Comparison of ENCODE assay signal across 18 cellular contexts in genomic region chrX:78456909-78457308, GRCh38.
DNase-seq lines count a peak whose midpoint lies in the region; ATAC-seq, FAIRE-seq and TF ChIP-seq lines count a peak whose summit lies in the region.
"Had no signal": no experiment of that assay in that cellular context is flagged by ENCODE, and none has a peak within 500 bp of the region (broad histone marks: within the 10 kb centered on the region; RNA-seq: fewer than 3 reads in every experiment).

No MANE protein-coding gene starts in this region.

- POLR2A ChIA-PET in OCI-LY7 (lab: Charles Lee) = no interaction called here
- POLR2A ChIA-PET in GM12878 (lab: Charles Lee) = no interaction called here

- intact Hi-C loops in OCI-LY7 (cut with micrococcal nuclease; ENCODE audit: unreplicated experiment) = no loop called here
- intact Hi-C loops in GM12878 (cut with micrococcal nuclease; ENCODE audit: unreplicated experiment) = no loop called here

- DNase-seq in GM12891 (ENCODE audit: insufficient read length, low spot score) (no peak), OCI-LY7 (ENCODE audit: low spot score) (peak; percentile 1), GM12878 (ENCODE audit: low read depth, low spot score) (no peak), NOMO-1 treated with DMSO at 0.1 percent for 48 hours (lab: John Stamatoyannopoulos, UW; ENCODE audit: unreplicated experiment) (no peak)
- DNase-seq: Caco-2; CD4-positive, CD25-positive, alpha-beta regulatory T cell; CD8-positive, alpha-beta T cell; DMS153; DND-41; H9 had no signal

- H3K79me2 ChIP-seq in OCI-LY7 (ENCODE audit: insufficient read depth, low read depth, low read length) (no peaks in the 10 kb centered on the region), GM12878 (ENCODE audit: control insufficient read depth, insufficient read depth, low read length) (no peaks in the 10 kb centered on the region)

- no peak overlapping the region for H2AFZ ChIP-seq in OCI-LY7 (ENCODE audit: low read length)
- no peak overlapping the region for H2AFZ ChIP-seq in GM12878 (ENCODE audit: control insufficient read depth, low read depth, low read length)
- H2AFZ ChIP-seq: GM23338 had no signal

- H4K20me1 ChIP-seq in OCI-LY7 (ENCODE audit: insufficient read depth, low read length) (no peaks in the 10 kb centered on the region), GM12878 (ENCODE audit: control insufficient read depth, insufficient read depth) (no peaks in the 10 kb centered on the region)
- H4K20me1 ChIP-seq: BLaER1 had no signal

- H3K4me3 ChIP-seq in OCI-LY7 (ENCODE audit: low read depth, low read length, poor library complexity, severe bottlenecking) (no peak overlapping the region), GM12878 (no peak overlapping the region), gastroesophageal sphincter (no peak overlapping the region)
- H3K4me3 ChIP-seq: BLaER1, GM23338 had no signal

- in situ Hi-C loops in GM12878 (cut with MboI) = no loop called here

- H3K9ac ChIP-seq in GM12878 (ENCODE audit: control insufficient read depth, insufficient read depth, low read length) = no peak overlapping the region
- H3K9ac ChIP-seq: BLaER1 had no signal

- H3K4me2 ChIP-seq in OCI-LY7 (ENCODE audit: low read length) = no peak overlapping the region
- H3K4me2 ChIP-seq in GM12878 (ENCODE audit: control insufficient read depth, insufficient read depth) = no peak overlapping the region
- H3K4me2 ChIP-seq: BLaER1, GM23338 had no signal

- no peaks in the 10 kb centered on the region for H3K27me3 ChIP-seq in GM12878 (replicated peaks in 1 of 2; ENCODE audit: control insufficient read depth in 2 of 2, insufficient read depth in 2 of 2, low read length in 1 of 2)
- no peaks in the 10 kb centered on the region for H3K27me3 ChIP-seq in gastroesophageal sphincter

- H3K27ac ChIP-seq in OCI-LY7 (ENCODE audit: low read depth, low read length, poor library complexity, severe bottlenecking) (no peak overlapping the region), GM12878 (ENCODE audit: control insufficient read depth, insufficient read depth) (no peak overlapping the region), gastroesophageal sphincter (no peak overlapping the region)
- H3K27ac ChIP-seq: BLaER1, C4-2B had no signal

- no TSS peak for BruUV-seq in OCI-LY7 (replicated peaks; lab: Mats Ljungman, UMichigan)
- BruUV-seq in GM12878 (replicated peaks; lab: Mats Ljungman, UMichigan) = no TSS peak

- H3K9me2 ChIP-seq in OCI-LY7 (ENCODE audit: insufficient read depth, low read length) = no peaks in the 10 kb centered on the region

- FAIRE-seq in GM12891 (lab: Jason Lieb, UNC) (peak; percentile 75), GM12878 (lab: Jason Lieb, UNC) (no peak)
- FAIRE-seq: G401.6 had no signal

- H3K9me3 ChIP-seq in OCI-LY7 (ENCODE audit: low read length) (no peaks in the 10 kb centered on the region), GM12878 (replicated peaks; ENCODE audit: control insufficient read depth, insufficient read depth, low read length) (no peaks in the 10 kb centered on the region), gastroesophageal sphincter (no peaks in the 10 kb centered on the region)
- H3K9me3 ChIP-seq: Caco-2 had no signal

- RAD21 ChIA-PET in GM12878 (lab: Charles Lee; ENCODE audit: unreplicated experiment) = no interaction called here

- H3K36me3 ChIP-seq in OCI-LY7 (ENCODE audit: insufficient read depth, low read length) (no peaks in the 10 kb centered on the region), GM12878 (ENCODE audit: control insufficient read depth in 2 of 2, insufficient read depth in 2 of 2, low read length in 1 of 2) (no peaks in the 10 kb centered on the region), gastroesophageal sphincter (no peaks in the 10 kb centered on the region)
- H3K36me3 ChIP-seq: BLaER1 had no signal

- peak; percentile 66 for ATAC-seq in GM12878
- no peak for ATAC-seq in GM21367 (IDR thresholded peaks at IDR 0.05; ENCODE audit: unreplicated experiment)
- ATAC-seq in GM18873 (IDR thresholded peaks at IDR 0.05; ENCODE audit: low FRiP score, unreplicated experiment) = no peak
- ATAC-seq in gastroesophageal sphincter = no peak
- ATAC-seq: CD8-positive, alpha-beta T cell; GM23338; HCT116 had no signal

- TF ChIP-seq EP300 in GM12878 (IDR thresholded peaks at IDR 0.05; ENCODE audit: borderline replicate concordance in 1 of 2, control insufficient read depth in 1 of 2, low read depth in 2 of 2, low read length in 2 of 2) = no peak
- TF ChIP-seq EP300 in gastroesophageal sphincter (IDR thresholded peaks at IDR 0.05) = no peak

- WGBS in GM12878 (ENCODE audit: insufficient coverage, insufficient replicate concordance, low lambda C conversion rate, missing lambda C conversion rate) = 0% methylated on average over 1 of the region's 1 CpG
- 67% methylated on average over 1 of the region's 1 CpG; no CpG with 5 or more reads in 1 of the 2 donors for WGBS in gastroesophageal sphincter (ENCODE audit: low coverage in 1 of 2), 2 donors

- TF ChIP-seq POLR2A in GM12891 (IDR thresholded peaks at IDR 0.05; ENCODE audit: low read depth, low read length) (no peak), GM12878 (IDR thresholded peaks at IDR 0.05; ENCODE audit: low read depth, low read length) (no peak), gastroesophageal sphincter (IDR thresholded peaks at IDR 0.05) (no peak)

- CTCF ChIA-PET in OCI-LY7 (lab: Charles Lee; ENCODE audit: unreplicated experiment) = no interaction called here
- CTCF ChIA-PET in GM12878 (lab: Yijun Ruan, JAX) = no interaction called here

- TF ChIP-seq CTCF in OCI-LY7 (conservative IDR thresholded peaks at IDR 0.05; ENCODE audit: low read length) (no peak), GM12878 (IDR thresholded peaks at IDR 0.05 in 2 of 3, conservative IDR thresholded peaks at IDR 0.05 in 1 of 3; ENCODE audit: control insufficient read depth in 2 of 3, extremely low read depth in 1 of 3, insufficient read depth in 1 of 3, low read depth in 3 of 3, low read length in 3 of 3) (no peak), gastroesophageal sphincter (IDR thresholded peaks at IDR 0.05) (no peak)

- SMC1A ChIA-PET in GM12878 (lab: Charles Lee; ENCODE audit: uncharacterized antibody, unreplicated experiment) = interaction anchor here (1.0 kb wide), 1 partner anchor 83 kb away, joined by 4 read pairs; no protein-coding TSS in a partner anchor

- TF ChIP-seq RAD21 in GM12878 (IDR thresholded peaks at IDR 0.05; ENCODE audit: insufficient read depth, low read depth, low read length) = no peak

- H3K4me1 ChIP-seq in OCI-LY7 (ENCODE audit: insufficient read depth, low read length, poor library complexity, severe bottlenecking) = no peaks in the 10 kb centered on the region
- H3K4me1 ChIP-seq in GM12878 (ENCODE audit: control insufficient read depth, insufficient read depth, low read length) = no peaks in the 10 kb centered on the region
- peaks cover 0 to 7% (median 0%) of the 10 kb centered on the region in 3 donors for H3K4me1 ChIP-seq in gastroesophageal sphincter
- H3K4me1 ChIP-seq: BLaER1, Caco-2 had no signal

TF ChIP-seq in GM12891, 5 proteins besides CTCF, POLR2A, EP300 and RAD21:
- TF ChIP-seq PAX5 (IDR thresholded peaks at IDR 0.05; ENCODE audit: insufficient read depth, low read length, severe bottlenecking) = no peak
- TF ChIP-seq TAF1 (IDR thresholded peaks at IDR 0.05; ENCODE audit: low read depth, low read length) = no peak
- peak; percentile 59; the same call in 1 of the 2 replicates for TF ChIP-seq SPI1 (IDR thresholded peaks at IDR 0.05; ENCODE audit: low read depth, low read length)
- TF ChIP-seq POU2F2 (IDR thresholded peaks at IDR 0.05; ENCODE audit: low read depth, low read length) = no peak
- TF ChIP-seq POLR2AphosphoS5 (IDR thresholded peaks at IDR 0.05; ENCODE audit: low read depth, low read length) = no peak

TF ChIP-seq in GM12878, 131 proteins besides CTCF, POLR2A, EP300 and RAD21:
- TF ChIP-seq SUZ12 (IDR thresholded peaks at IDR 0.05; ENCODE audit: unreplicated experiment) (no peak), BHLHE40 (IDR thresholded peaks at IDR 0.05; ENCODE audit: borderline replicate concordance in 1 of 2, low read depth in 2 of 2, low read length in 1 of 2) (peak in 1 of 2 experiments; percentile 19; a peak in 1 of 4 replicates), SPI1 (IDR thresholded peaks at IDR 0.05; ENCODE audit: borderline replicate concordance, insufficient read depth, low read depth, low read length) (peak; percentile 70)
